In genomic region chr7:113890326-113891030, GRCh38 we compare ENCODE assay signal across 37 cellular contexts. TPM values are rescaled to one million over a fixed set of nuclear protein-coding genes. Genes with fewer than 3 reads are reported as not detected.
DNase-seq lines count a peak whose midpoint lies in the region; ATAC-seq and TF ChIP-seq lines count a peak whose summit lies in the region.
"Had no signal": no experiment of that assay in that cellular context is flagged by ENCODE, and none has a peak within 500 bp of the region (broad histone marks: within the 10 kb centered on the region; RNA-seq: fewer than 3 reads in every experiment).

No MANE protein-coding gene starts in this region.

- TF ChIP-seq CTCF in fibroblast of the aortic adventitia (IDR thresholded peaks at IDR 0.05; ENCODE audit: insufficient read depth, low read length), result no peak

- DNase-seq in A172 (ENCODE audit: low spot score) (peak; percentile 31), HS-27A (ENCODE audit: low read depth) (peak; percentile 45), astrocyte of the hippocampus (ENCODE audit: low read depth, low spot score) (peak; percentile 14), fibroblast of the aortic adventitia (ENCODE audit: low read depth) (peak; percentile 7), hypothalamus (lab: John Stamatoyannopoulos, UW) (no peak)
- DNase-seq in stimulated activated CD4-positive, alpha-beta T cell treated with anti-CD3 and anti-CD28 coated beads, Interleukin-2, amount 100 ng/mL, for 24 hours, result no peak
- DNase-seq: 8988T; activated CD4-positive, alpha-beta T cell treated with anti-CD3 and anti-CD28 coated beads for 4 hours; activated CD8-positive, alpha-beta memory T cell treated with anti-CD3 and anti-CD28 coated beads for 24 hours; activated effector memory CD4-positive, alpha-beta T cell treated with anti-CD3 and anti-CD28 coated beads, Interleukin-2, amount 50 U/mL, for 16 hours; Caco-2; DMS79 treated with DMSO at 0.1 percent for 48 hours; esophagus squamous epithelium; hippocampal formation; Kasumi-1; left cardiac atrium; mucosa of descending colon; NCI-H1436; NCI-H345; occipital lobe; SHP77 treated with DMSO at 0.1 percent for 48 hours; stimulated activated naive CD4-positive, alpha-beta T cell treated with Interleukin-2 at 50 U/mL for 16 hours; SW 1271; T1000; testis; WERI-Rb-1 had no signal

- H3K4me3 ChIP-seq in fibroblast of the aortic adventitia (ENCODE audit: low read depth, low read length), result no peak overlapping the region
- H3K4me3 ChIP-seq: ascending aorta, esophagus squamous epithelium, lung, mucosa of descending colon, skin epidermis, testis had no signal

- ATAC-seq in HG03135 (IDR thresholded peaks at IDR 0.05; ENCODE audit: unreplicated experiment) (no peak), HG03432 (IDR thresholded peaks at IDR 0.05; ENCODE audit: unreplicated experiment) (no peak)
- ATAC-seq: left cardiac atrium; mucosa of descending colon; natural killer cell treated with Interleukin-12 subunit alpha and Interleukin-12 subunit beta and Interleukin-15 and Interleukin-18, amount 100 ng/mL, for 72 hours; Panc1 had no signal

RNA-seq across cellular contexts. Expression of gene PPP1R3A, which starts 28.3 kb away (rescaled TPM):
- total RNA-seq in A172 (2014; rRNA removed; shearing (Covaris generic)), result not detected in 2 replicates
- total RNA-seq in fibroblast of the aortic adventitia (ENCODE audit: low replicate concordance), result not detected in 2 replicates
- total RNA-seq: ascending aorta; Caco-2; dermis microvascular lymphatic vessel endothelial cell; esophagus squamous epithelium; H1; natural killer cell treated with Interleukin-12 subunit alpha and Interleukin-12 subunit beta and Interleukin-15 and Interleukin-18, amount 100 ng/mL, for 72 hours; occipital lobe; renal cortical epithelial cell; ureter had no signal

Comparison
In these comparisons a context has a peak if more than half of its experiments do, and no peak if none do; other contexts are left out.
1. DNase-seq: peak in A172 (single experiment), HS-27A (single experiment), astrocyte of the hippocampus (single experiment) and fibroblast of the aortic adventitia (single experiment); none in hypothalamus (0 of 51) and stimulated activated CD4-positive, alpha-beta T cell treated with anti-CD3 and anti-CD28 coated beads, Interleukin-2, amount 100 ng/mL, for 24 hours (0 of 2).